Comparison of ENCODE assay signal across 1 cellular context in genomic region chr19:19033176-19033425, GRCh38.
TF ChIP-seq lines count a peak whose summit lies in the region.

No MANE protein-coding gene starts in this region.

TF ChIP-seq in SK-N-SH, 30 proteins besides CTCF, POLR2A, EP300 and RAD21 (continued from another document):
- TF ChIP-seq REST (IDR thresholded peaks at IDR 0.05; ENCODE audit: low read depth, low read length) = no peak
- TF ChIP-seq GATA2 (CRISPR knock-in tag; IDR thresholded peaks at IDR 0.05) = no peak
- no peak for TF ChIP-seq JUND (IDR thresholded peaks at IDR 0.05)
